ENCODE assay signal across 11 cellular contexts in the genomic region with DNA sequence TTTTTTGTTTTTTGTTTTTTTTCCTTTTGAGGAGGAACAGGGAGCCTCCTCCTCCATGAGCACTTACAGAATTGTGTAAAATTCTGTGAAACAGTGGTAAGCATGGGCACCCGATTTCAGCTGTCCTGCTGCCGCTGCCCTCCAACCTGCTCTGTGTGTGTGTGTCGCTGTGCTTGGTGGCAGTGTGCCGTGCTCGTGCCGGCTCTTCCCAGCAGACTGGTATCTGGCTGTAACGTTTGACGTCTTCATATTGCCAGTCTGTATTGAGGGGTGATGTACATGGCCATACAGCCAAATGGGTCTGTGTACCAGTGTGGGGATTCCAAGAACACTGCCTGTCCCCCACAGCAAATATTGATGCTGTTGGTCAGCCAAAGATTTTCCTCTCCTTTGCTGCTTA.
DNase-seq lines count a peak whose midpoint lies in the region; ATAC-seq and TF ChIP-seq lines count a peak whose summit lies in the region.
"Had no signal": no experiment of that assay in that cellular context is flagged by ENCODE, and none has a peak within 500 bp of the region (broad histone marks: within the 10 kb centered on the region; RNA-seq: fewer than 3 reads in every experiment).

No MANE protein-coding gene starts in this region.

- H3K9me3 Mint-ChIP-seq in activated T-cell treated with anti-CD3 and anti-CD28 coated beads, Interleukin-2, amount 50 U/mL, for 72 hours, result no peaks in the 10 kb centered on the region
- no peaks in the 10 kb centered on the region for H3K9me3 Mint-ChIP-seq in activated T-helper 17 cell treated with anti-CD3 and anti-CD28 coated beads, Interleukin-2, amount 50 U/mL, for 72 hours
- H3K9me3 Mint-ChIP-seq: activated naive CD4-positive, alpha-beta T cell treated with anti-CD3 and anti-CD28 coated beads, Interleukin-2, amount 10 ng/mL, durations not matched to agents 7 days and 5 days; memory B cell had no signal

- H3K36me3 Mint-ChIP-seq in activated T-cell treated with anti-CD3 and anti-CD28 coated beads, Interleukin-2, amount 50 U/mL, for 72 hours (ENCODE audit: insufficient read depth in 2 of 2), result no peaks in the 10 kb centered on the region
- H3K36me3 Mint-ChIP-seq in activated T-helper 17 cell treated with anti-CD3 and anti-CD28 coated beads, Interleukin-2, amount 50 U/mL, for 72 hours (ENCODE audit: low read depth), result no peaks in the 10 kb centered on the region

- H3K27ac Mint-ChIP-seq in activated T-cell treated with anti-CD3 and anti-CD28 coated beads, Interleukin-2, amount 50 U/mL, for 72 hours, result peak overlapping the region; percentile 88
- H3K27ac Mint-ChIP-seq in activated T-helper 17 cell treated with anti-CD3 and anti-CD28 coated beads, Interleukin-2, amount 50 U/mL, for 72 hours, result peak overlapping the region; percentile 86
- H3K27ac Mint-ChIP-seq: memory B cell had no signal

- TF ChIP-seq POLR2A in upper lobe of left lung (IDR thresholded peaks at IDR 0.05), result no peak

- H3K4me3 ChIP-seq in lung (no peak overlapping the region), upper lobe of left lung (no peak overlapping the region)

- peak overlapping the region; percentile 69 to 82 for H3K4me3 Mint-ChIP-seq in activated T-cell treated with anti-CD3 and anti-CD28 coated beads, Interleukin-2, amount 50 U/mL, for 72 hours
- H3K4me3 Mint-ChIP-seq in activated T-helper 17 cell treated with anti-CD3 and anti-CD28 coated beads, Interleukin-2, amount 50 U/mL, for 72 hours, result peak overlapping the region; percentile 35
- H3K4me3 Mint-ChIP-seq: activated naive CD4-positive, alpha-beta T cell treated with anti-CD3 and anti-CD28 coated beads, Interleukin-2, amount 10 ng/mL, durations not matched to agents 7 days and 5 days; memory B cell had no signal

- no peak for TF ChIP-seq EP300 in upper lobe of left lung (IDR thresholded peaks at IDR 0.05)

- peak overlapping the region in 1 of 2 donors; percentile 66 for H3K27ac ChIP-seq in lung (ENCODE audit: low read depth in 1 of 2, low read length in 1 of 2)
- peak overlapping the region in 3 of 4 donors; percentile 36 to 70 (median 59) for H3K27ac ChIP-seq in upper lobe of left lung

- peaks cover 30% of the 10 kb centered on the region for H3K4me1 Mint-ChIP-seq in activated T-cell treated with anti-CD3 and anti-CD28 coated beads, Interleukin-2, amount 50 U/mL, for 72 hours (ENCODE audit: low read depth)
- peaks cover 8% of the 10 kb centered on the region for H3K4me1 Mint-ChIP-seq in activated T-helper 17 cell treated with anti-CD3 and anti-CD28 coated beads, Interleukin-2, amount 50 U/mL, for 72 hours

- TF ChIP-seq CTCF in lung (IDR thresholded peaks at IDR 0.05; ENCODE audit: control extremely low read depth, extremely low read depth), result no peak
- TF ChIP-seq CTCF in upper lobe of left lung (IDR thresholded peaks at IDR 0.05), result no peak

- peak; percentile 8 to 18 for ATAC-seq in activated T-cell treated with anti-CD3 and anti-CD28 coated beads, Interleukin-2, amount 50 U/mL, for 72 hours (replicated peaks in 1 of 2)
- no peak for ATAC-seq in activated T-helper 17 cell treated with anti-CD3 and anti-CD28 coated beads, Interleukin-2, amount 50 U/mL, for 72 hours (replicated peaks)
- ATAC-seq in lung (ENCODE audit: insufficient read depth, low FRiP score) (no peak), upper lobe of left lung (ENCODE audit: low FRiP score in 2 of 2) (no peak), esophagus mucosa (no peak), HG02642 (IDR thresholded peaks at IDR 0.05; ENCODE audit: poor library complexity, unreplicated experiment) (no peak)

- H3K27me3 ChIP-seq in lung (ENCODE audit: control insufficient read depth, insufficient read depth) (no peaks in the 10 kb centered on the region), upper lobe of left lung (no peaks in the 10 kb centered on the region)

- DNase-seq in activated T-cell treated with anti-CD3 and anti-CD28 coated beads, Interleukin-2, amount 50 U/mL, for 72 hours, result no peak
- no peak for DNase-seq in activated T-cell treated with anti-CD3 and anti-CD28 coated beads, Interleukin-2, amount 50 U/mL, for 1 hour
- peak; percentile 25 for DNase-seq in lung (ENCODE audit: low spot score)
- peak in 1 of 2 donors; percentile 37 for DNase-seq in upper lobe of left lung
- DNase-seq in SIG-M5 treated with dmso at 0.1 percent for 504 hours (lab: John Stamatoyannopoulos, UW; ENCODE audit: unreplicated experiment), result no peak
- DNase-seq: NCI-H1092 treated with DMSO at 0.1 percent for 48 hours had no signal

- WGBS in lung, 2 donors, result 84 to 88% methylated on average over 8 of the region's 8 CpGs
- 81 to 85% methylated on average over 8 of the region's 8 CpGs for WGBS in upper lobe of left lung, 2 donors

- H3K27me3 Mint-ChIP-seq in activated T-cell treated with anti-CD3 and anti-CD28 coated beads, Interleukin-2, amount 50 U/mL, for 72 hours (ENCODE audit: low read depth), result no peaks in the 10 kb centered on the region
- peaks cover 15% of the 10 kb centered on the region for H3K27me3 Mint-ChIP-seq in activated T-helper 17 cell treated with anti-CD3 and anti-CD28 coated beads, Interleukin-2, amount 50 U/mL, for 72 hours

- H3K36me3 ChIP-seq in lung (ENCODE audit: control insufficient read depth in 2 of 2, insufficient read depth in 2 of 2, low read length in 2 of 2) (peaks cover 0 to 43% of the 10 kb centered on the region in 2 donors), upper lobe of left lung (peaks cover 0 to 75% (median 29%) of the 10 kb centered on the region in 4 donors)

- H3K4me1 ChIP-seq in lung (ENCODE audit: control insufficient read depth in 2 of 2, insufficient read depth in 2 of 2, low read length in 2 of 2), result peaks cover 0 to 8% of the 10 kb centered on the region in 2 donors
- H3K4me1 ChIP-seq in upper lobe of left lung, result peaks cover 4 to 14% (median 13%) of the 10 kb centered on the region in 4 donors

- H3K9me3 ChIP-seq in lung (ENCODE audit: control insufficient read depth in 2 of 2, insufficient read depth in 1 of 2, low read length in 1 of 2) (no peaks in the 10 kb centered on the region), upper lobe of left lung (no peaks in the 10 kb centered on the region)

Comparison
In these comparisons a context has a peak if more than half of its experiments do, and no peak if none do; other contexts are left out.
1. ATAC-seq: peak in activated T-cell treated with anti-CD3 and anti-CD28 coated beads, Interleukin-2, amount 50 U/mL, for 72 hours (2 of 2); none in activated T-helper 17 cell treated with anti-CD3 and anti-CD28 coated beads, Interleukin-2, amount 50 U/mL, for 72 hours (single experiment), lung (single experiment), upper lobe of left lung (0 of 2), esophagus mucosa (single experiment) and HG02642 (single experiment).